13 cellular contexts compared by ENCODE assay signal in genomic region chr12:2680676-2681039, GRCh38.
DNase-seq lines count a peak whose midpoint lies in the region; ATAC-seq and TF ChIP-seq lines count a peak whose summit lies in the region.
"Had no signal": no experiment of that assay in that cellular context is flagged by ENCODE, and none has a peak within 500 bp of the region (broad histone marks: within the 10 kb centered on the region; RNA-seq: fewer than 3 reads in every experiment).

No MANE protein-coding gene starts in this region.

- no peaks in the 10 kb centered on the region for H3K79me1 ChIP-seq in H9 (ENCODE audit: insufficient read depth, low read depth, low read length, poor library complexity, severe bottlenecking)

- peaks cover 3% of the 10 kb centered on the region; the same call in 1 of the 2 replicates for H3K27me3 Mint-ChIP-seq in H9 (ENCODE audit: low read depth)
- peaks cover 6% of the 10 kb centered on the region for H3K27me3 Mint-ChIP-seq in activated naive CD4-positive, alpha-beta T cell treated with anti-CD3 and anti-CD28 coated beads, Interleukin-2, amount 10 ng/mL, durations not matched to agents 7 days and 5 days
- H3K27me3 Mint-ChIP-seq: B cell had no signal

- no peak overlapping the region for H2BK20ac ChIP-seq in H9 (ENCODE audit: low read depth, low read length, poor library complexity, severe bottlenecking)

- H2BK15ac ChIP-seq in H9 (ENCODE audit: low read depth, low read length) = no peak overlapping the region

- no peak overlapping the region for H3T11ph ChIP-seq in H9 (ENCODE audit: low read length)

- H3K9me3 ChIP-seq in BLaER1 = no peaks in the 10 kb centered on the region
- H3K9me3 ChIP-seq in H9 (ENCODE audit: control insufficient read depth, low read depth, low read length) = no peaks in the 10 kb centered on the region
- no peaks in the 10 kb centered on the region for H3K9me3 ChIP-seq in mucosa of descending colon
- H3K9me3 ChIP-seq: Caco-2 had no signal

- H4K91ac ChIP-seq in H9 (ENCODE audit: insufficient read length, low read depth, low read length) = no peak overlapping the region

- H4K5ac ChIP-seq in H9 (ENCODE audit: insufficient read length, low read depth, low read length) = no peak overlapping the region

- ATAC-seq in mucosa of descending colon = no peak
- ATAC-seq: CD8-positive, alpha-beta T cell; GM12878; HCT116 had no signal

- H3K4me1 ChIP-seq in BLaER1 (peaks cover 44% of the 10 kb centered on the region), H9 (ENCODE audit: insufficient read depth, low read length) (peaks cover 6% of the 10 kb centered on the region), mucosa of descending colon (ENCODE audit: low read depth) (peaks cover 7% of the 10 kb centered on the region)
- H3K4me1 ChIP-seq: Caco-2 had no signal

- no peak overlapping the region for H3K27ac ChIP-seq in BLaER1
- no peak overlapping the region for H3K27ac ChIP-seq in H9 (ENCODE audit: insufficient read length, low read depth, low read length)

- intact Hi-C loops in mucosa of descending colon (cut with DNase I, micrococcal nuclease) = no loop called here

- H2BK120ac ChIP-seq in H9 (ENCODE audit: low read depth, low read length, poor library complexity, severe bottlenecking) = no peak overlapping the region

- DNase-seq in H9 = peak; percentile 26
- DNase-seq in ecto neural progenitor cell (ENCODE audit: low spot score) = peak; percentile 43
- peak; percentile 40 for DNase-seq in retina
- DNase-seq in activated naive CD4-positive, alpha-beta T cell treated with anti-CD3 and anti-CD28 coated beads, Interleukin-2, amount 10 ng/mL, durations not matched to agents 7 days and 5 days = no peak
- DNase-seq in mucosa of descending colon = no peak
- DNase-seq in hippocampal formation (lab: John Stamatoyannopoulos, UW) = no peak
- DNase-seq: CD8-positive, alpha-beta T cell had no signal

- peaks cover 3 to 6% of the 10 kb centered on the region in 2 experiments for H3K9me3 Mint-ChIP-seq in H9
- H3K9me3 Mint-ChIP-seq in activated naive CD4-positive, alpha-beta T cell treated with anti-CD3 and anti-CD28 coated beads, Interleukin-2, amount 10 ng/mL, durations not matched to agents 7 days and 5 days = peaks cover 2% of the 10 kb centered on the region
- H3K9me3 Mint-ChIP-seq: CD8-positive, alpha-beta T cell had no signal

- no peaks in the 10 kb centered on the region for H3K36me3 ChIP-seq in BLaER1
- no peaks in the 10 kb centered on the region for H3K36me3 ChIP-seq in mucosa of descending colon (ENCODE audit: low read depth)

- peaks cover 19 to 31% of the 10 kb centered on the region in 2 experiments for H3K4me1 Mint-ChIP-seq in H9
- H3K4me1 Mint-ChIP-seq in activated naive CD4-positive, alpha-beta T cell treated with anti-CD3 and anti-CD28 coated beads, Interleukin-2, amount 10 ng/mL, durations not matched to agents 7 days and 5 days = peaks cover 14% of the 10 kb centered on the region
- H3K4me1 Mint-ChIP-seq: B cell had no signal

- no peak overlapping the region for H3K56ac ChIP-seq in H9 (ENCODE audit: insufficient read length, low read depth, low read length)

- H3K23me2 ChIP-seq in H9 (ENCODE audit: insufficient read length, low read depth, low read length, poor library complexity, severe bottlenecking) = no peaks in the 10 kb centered on the region

- TF ChIP-seq CTCF in H9 (conservative IDR thresholded peaks at IDR 0.05) (no peak), mucosa of descending colon (IDR thresholded peaks at IDR 0.05) (no peak)

- H3K23ac ChIP-seq in H9 (ENCODE audit: insufficient read length, low read depth, low read length) = no peak overlapping the region

- no peak overlapping the region for H3K18ac ChIP-seq in H9 (ENCODE audit: insufficient read length, low read depth, low read length)

- H3K27ac Mint-ChIP-seq in H9 = no peak overlapping the region
- no peak overlapping the region for H3K27ac Mint-ChIP-seq in activated naive CD4-positive, alpha-beta T cell treated with anti-CD3 and anti-CD28 coated beads, Interleukin-2, amount 10 ng/mL, durations not matched to agents 7 days and 5 days
- H3K27ac Mint-ChIP-seq: B cell; CD14-positive monocyte; CD8-positive, alpha-beta T cell had no signal

- H3K4me2 ChIP-seq in BLaER1 (peak overlapping the region; percentile 70), H9 (ENCODE audit: insufficient read depth, insufficient read length, low read length) (no peak overlapping the region)

- H3K14ac ChIP-seq in H9 (ENCODE audit: insufficient read depth, low read length) = no peak overlapping the region

- WGBS in H9 (ENCODE audit: extremely low coverage, insufficient read length, low lambda C conversion rate) = no CpG with 5 or more reads among the region's 3 CpGs

- no peak overlapping the region for H2BK12ac ChIP-seq in H9 (ENCODE audit: insufficient read length, low read depth, low read length)

- H3K4me3 Mint-ChIP-seq in H9 = no peak overlapping the region
- no peak overlapping the region for H3K4me3 Mint-ChIP-seq in activated naive CD4-positive, alpha-beta T cell treated with anti-CD3 and anti-CD28 coated beads, Interleukin-2, amount 10 ng/mL, durations not matched to agents 7 days and 5 days
- H3K4me3 Mint-ChIP-seq: B cell; CD14-positive monocyte; CD8-positive, alpha-beta T cell had no signal

- no peak overlapping the region for H3K9ac ChIP-seq in BLaER1
- H3K9ac ChIP-seq in H9 (ENCODE audit: extremely low read depth, insufficient read length, low read length) = no peak overlapping the region

- no peak overlapping the region for H4K8ac ChIP-seq in H9 (replicated peaks; ENCODE audit: insufficient read length, low read depth, low read length)

- no peak overlapping the region for H2BK5ac ChIP-seq in H9 (ENCODE audit: insufficient read length, low read length)

- H3K4ac ChIP-seq in H9 (ENCODE audit: low read depth, low read length) = no peak overlapping the region

- H4K20me1 ChIP-seq in BLaER1 = peaks cover 11% of the 10 kb centered on the region; the same call in 1 of the 2 replicates
- H4K20me1 ChIP-seq in H9 (ENCODE audit: control insufficient read depth, insufficient read depth, insufficient read length) = no peaks in the 10 kb centered on the region

- H3K36me3 Mint-ChIP-seq in H9 (ENCODE audit: insufficient read depth in 1 of 3, low read depth in 3 of 3) = peaks cover 2 to 5% (median 2%) of the 10 kb centered on the region in 3 experiments; a peak in 6 of 7 replicates
- peaks cover 2% of the 10 kb centered on the region for H3K36me3 Mint-ChIP-seq in activated naive CD4-positive, alpha-beta T cell treated with anti-CD3 and anti-CD28 coated beads, Interleukin-2, amount 10 ng/mL, durations not matched to agents 7 days and 5 days
- H3K36me3 Mint-ChIP-seq: CD14-positive monocyte had no signal

- no peaks in the 10 kb centered on the region for H3K79me2 ChIP-seq in H9 (ENCODE audit: insufficient read depth, low read length)

- no peak overlapping the region for H2AFZ ChIP-seq in H9 (ENCODE audit: low read length)

- H3K4me3 ChIP-seq in BLaER1 (no peak overlapping the region), mucosa of descending colon (no peak overlapping the region)
- H3K4me3 ChIP-seq: GM12878 had no signal

- no peak overlapping the region for H2AK5ac ChIP-seq in H9 (ENCODE audit: insufficient read length, low read length)

- CTCF ChIA-PET in activated naive CD4-positive, alpha-beta T cell treated with anti-CD3 and anti-CD28 coated beads, Interleukin-2, amount 10 ng/mL, durations not matched to agents 7 days and 5 days (lab: Charles Lee) = interaction anchor here (1.5 kb wide), 1 partner anchor 104 kb away, joined by 3 read pairs; no protein-coding TSS in a partner anchor

- H3K27me3 ChIP-seq in BLaER1 (peaks cover 23% of the 10 kb centered on the region), H9 (ENCODE audit: insufficient read depth, low read length) (no peaks in the 10 kb centered on the region)

Comparison
In these comparisons a context has a peak if more than half of its experiments do, and no peak if none do; other contexts are left out.
1. DNase-seq: peak in H9 (single experiment), ecto neural progenitor cell (single experiment) and retina (single experiment); none in activated naive CD4-positive, alpha-beta T cell treated with anti-CD3 and anti-CD28 coated beads, Interleukin-2, amount 10 ng/mL, durations not matched to agents 7 days and 5 days (single experiment), mucosa of descending colon (0 of 3) and hippocampal formation (0 of 2).